9 cellular contexts compared by ENCODE assay signal in the genomic region with DNA sequence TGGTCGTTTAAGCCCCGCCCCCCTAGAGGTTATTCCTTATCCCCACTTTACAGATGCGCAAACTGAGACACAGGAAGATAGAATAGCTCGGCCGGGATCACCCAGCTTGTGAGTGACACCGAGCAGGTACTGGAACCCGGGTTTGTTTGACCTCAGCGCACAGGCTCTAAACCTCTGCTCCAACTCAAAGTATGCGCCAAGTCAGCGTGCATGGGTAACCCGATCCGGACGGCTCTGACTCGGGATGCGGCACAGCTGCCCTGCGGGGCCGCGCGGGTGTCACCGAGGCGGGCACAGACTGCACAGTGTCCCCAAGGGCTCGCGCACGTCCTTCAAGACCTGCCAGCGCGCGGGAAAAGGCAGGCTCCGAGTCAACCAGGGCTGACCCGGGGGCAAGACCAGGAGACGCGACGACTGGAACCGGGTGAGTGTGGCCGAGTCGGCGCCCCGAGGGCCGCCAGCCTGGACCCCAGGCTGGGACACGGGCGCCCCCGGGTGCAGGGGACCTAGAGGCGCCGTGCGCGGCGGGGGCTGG.
DNase-seq lines count a peak whose midpoint lies in the region; ATAC-seq and TF ChIP-seq lines count a peak whose summit lies in the region.
"Had no signal": no experiment of that assay in that cellular context is flagged by ENCODE, and none has a peak within 500 bp of the region (broad histone marks: within the 10 kb centered on the region; RNA-seq: fewer than 3 reads in every experiment).

No MANE protein-coding gene starts in this region.

- peak overlapping the region; percentile 78 for H3K4me3 Mint-ChIP-seq in WTC11

- TF ChIP-seq POLR2A in esophagus muscularis mucosa (IDR thresholded peaks at IDR 0.05; ENCODE audit: low read depth) = no peak

- POLR2A ChIA-PET in WTC11 (lab: Charles Lee) (interaction anchor here (0.6 kb wide), 1 partner anchor 88 kb away, joined by 10 read pairs; no protein-coding TSS in a partner anchor), GM10248 (lab: Yijun Ruan, JAX) (no interaction called here)

- 31% methylated on average over 9 of the region's 46 CpGs for WGBS in esophagus muscularis mucosa

- intact Hi-C loops in esophagus muscularis mucosa (cut with DNase I) = no loop called here

- H3K4me1 ChIP-seq in esophagus muscularis mucosa = peaks cover 14 to 29% (median 27%) of the 10 kb centered on the region in 4 donors

- peaks cover 69% of the 10 kb centered on the region for H3K4me1 Mint-ChIP-seq in WTC11

- no peak for TF ChIP-seq EP300 in esophagus muscularis mucosa (IDR thresholded peaks at IDR 0.05)

- no peak for TF ChIP-seq CTCF in WTC11 (IDR thresholded peaks at IDR 0.05)
- TF ChIP-seq CTCF in esophagus muscularis mucosa (IDR thresholded peaks at IDR 0.05) = no peak
- TF ChIP-seq CTCF in GM10248 (IDR thresholded peaks at IDR 0.05; ENCODE audit: control extremely low read depth, extremely low read depth, low read depth, missing control alignments) = no peak

- H3K4me3 ChIP-seq in esophagus muscularis mucosa (peak overlapping the region; percentile 57 to 71 (median 60)), skin epidermis (peak overlapping the region; percentile 40 to 80 (median 66))

- H3K36me3 Mint-ChIP-seq in WTC11 = no peaks in the 10 kb centered on the region

- CTCF ChIA-PET in WTC11 (lab: Charles Lee) (interaction anchor here (0.6 to 3.7 kb wide), 4 partner anchors 11 to 316 kb away, joined by 3 to 46 read pairs (median 6); no protein-coding TSS in a partner anchor), GM10248 (lab: Yijun Ruan, JAX) (interaction anchor here (1.2 kb wide), 1 partner anchor 14 kb away, joined by 3 read pairs; no protein-coding TSS in a partner anchor)

- H3K27ac Mint-ChIP-seq in WTC11 = no peak overlapping the region

- peak; percentile 64 for DNase-seq in DMS 273 (lab: John Stamatoyannopoulos, UW; ENCODE audit: unreplicated experiment)
- DNase-seq in DMS 273 treated with DMSO at 0.1 percent for 48 hours (lab: John Stamatoyannopoulos, UW) = no peak
- DNase-seq in WTC11 (ENCODE audit: low spot score) = peak; percentile 60
- DNase-seq in esophagus muscularis mucosa (ENCODE audit: extremely low spot score) = no peak
- no peak for DNase-seq in GM10248 (ENCODE audit: extremely low spot score)
- no peak for DNase-seq in GM19238 (ENCODE audit: insufficient read length, low spot score)

- H3K36me3 ChIP-seq in esophagus muscularis mucosa = no peaks in the 10 kb centered on the region

- peak; percentile 1; the same call in 1 of the 2 replicates for ATAC-seq in WTC11
- no peak for ATAC-seq in HG02759 (IDR thresholded peaks at IDR 0.05; ENCODE audit: unreplicated experiment)

- peaks cover 21% of the 10 kb centered on the region for H3K27me3 Mint-ChIP-seq in WTC11 (ENCODE audit: low read depth)

- H3K27ac ChIP-seq in esophagus muscularis mucosa (replicated peaks in 1 of 4) (no peak overlapping the region), skin epidermis (peak overlapping the region in 1 of 21 experiments; percentile 17)
- H3K27ac ChIP-seq: 22Rv1 had no signal

- H3K27me3 ChIP-seq in esophagus muscularis mucosa = peaks cover 0 to 82% (median 14%) of the 10 kb centered on the region in 4 donors

- no peaks in the 10 kb centered on the region for H3K9me3 Mint-ChIP-seq in WTC11

- H3K9me3 ChIP-seq in esophagus muscularis mucosa = no peaks in the 10 kb centered on the region

TF ChIP-seq in WTC11, 78 proteins besides CTCF, POLR2A, EP300 and RAD21:
- TF ChIP-seq SOX15 (CRISPR knock-in tag; IDR thresholded peaks at IDR 0.05) = no peak
- TF ChIP-seq TP53 (CRISPR knock-in tag; IDR thresholded peaks at IDR 0.05) = no peak
- TF ChIP-seq, protein P1, sequence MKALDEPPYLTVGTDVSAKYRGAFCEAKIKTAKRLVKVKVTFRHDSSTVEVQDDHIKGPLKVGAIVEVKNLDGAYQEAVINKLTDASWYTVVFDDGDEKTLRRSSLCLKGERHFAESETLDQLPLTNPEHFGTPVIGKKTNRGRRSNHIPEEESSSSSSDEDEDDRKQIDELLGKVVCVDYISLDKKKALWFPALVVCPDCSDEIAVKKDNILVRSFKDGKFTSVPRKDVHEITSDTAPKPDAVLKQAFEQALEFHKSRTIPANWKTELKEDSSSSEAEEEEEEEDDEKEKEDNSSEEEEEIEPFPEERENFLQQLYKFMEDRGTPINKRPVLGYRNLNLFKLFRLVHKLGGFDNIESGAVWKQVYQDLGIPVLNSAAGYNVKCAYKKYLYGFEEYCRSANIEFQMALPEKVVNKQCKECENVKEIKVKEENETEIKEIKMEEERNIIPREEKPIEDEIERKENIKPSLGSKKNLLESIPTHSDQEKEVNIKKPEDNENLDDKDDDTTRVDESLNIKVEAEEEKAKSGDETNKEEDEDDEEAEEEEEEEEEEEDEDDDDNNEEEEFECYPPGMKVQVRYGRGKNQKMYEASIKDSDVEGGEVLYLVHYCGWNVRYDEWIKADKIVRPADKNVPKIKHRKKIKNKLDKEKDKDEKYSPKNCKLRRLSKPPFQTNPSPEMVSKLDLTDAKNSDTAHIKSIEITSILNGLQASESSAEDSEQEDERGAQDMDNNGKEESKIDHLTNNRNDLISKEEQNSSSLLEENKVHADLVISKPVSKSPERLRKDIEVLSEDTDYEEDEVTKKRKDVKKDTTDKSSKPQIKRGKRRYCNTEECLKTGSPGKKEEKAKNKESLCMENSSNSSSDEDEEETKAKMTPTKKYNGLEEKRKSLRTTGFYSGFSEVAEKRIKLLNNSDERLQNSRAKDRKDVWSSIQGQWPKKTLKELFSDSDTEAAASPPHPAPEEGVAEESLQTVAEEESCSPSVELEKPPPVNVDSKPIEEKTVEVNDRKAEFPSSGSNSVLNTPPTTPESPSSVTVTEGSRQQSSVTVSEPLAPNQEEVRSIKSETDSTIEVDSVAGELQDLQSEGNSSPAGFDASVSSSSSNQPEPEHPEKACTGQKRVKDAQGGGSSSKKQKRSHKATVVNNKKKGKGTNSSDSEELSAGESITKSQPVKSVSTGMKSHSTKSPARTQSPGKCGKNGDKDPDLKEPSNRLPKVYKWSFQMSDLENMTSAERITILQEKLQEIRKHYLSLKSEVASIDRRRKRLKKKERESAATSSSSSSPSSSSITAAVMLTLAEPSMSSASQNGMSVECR (CRISPR knock-in tag; IDR thresholded peaks at IDR 0.05; ENCODE audit: borderline replicate concordance) = 0 out of 2 replicates have a peak, but pooled peaks have one; percentile 10
- TF ChIP-seq ZBTB21 (CRISPR knock-in tag; IDR thresholded peaks at IDR 0.05; ENCODE audit: borderline replicate concordance) = no peak
- TF ChIP-seq TEAD1 (CRISPR knock-in tag; IDR thresholded peaks at IDR 0.05) = no peak
- TF ChIP-seq, protein P2, sequence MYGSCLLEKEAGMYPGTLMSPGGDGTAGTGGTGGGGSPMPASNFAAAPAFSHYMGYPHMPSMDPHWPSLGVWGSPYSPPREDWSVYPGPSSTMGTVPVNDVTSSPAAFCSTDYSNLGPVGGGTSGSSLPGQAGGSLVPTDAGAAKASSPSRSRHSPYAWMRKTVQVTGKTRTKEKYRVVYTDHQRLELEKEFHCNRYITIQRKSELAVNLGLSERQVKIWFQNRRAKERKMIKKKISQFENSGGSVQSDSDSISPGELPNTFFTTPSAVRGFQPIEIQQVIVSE (CRISPR knock-in tag; IDR thresholded peaks at IDR 0.05; ENCODE audit: borderline replicate concordance) = no peak
- no peak for TF ChIP-seq EMX1 (CRISPR knock-in tag; IDR thresholded peaks at IDR 0.05)
- TF ChIP-seq ZNF416 (CRISPR knock-in tag; IDR thresholded peaks at IDR 0.05) = no peak
- TF ChIP-seq, protein P3, sequence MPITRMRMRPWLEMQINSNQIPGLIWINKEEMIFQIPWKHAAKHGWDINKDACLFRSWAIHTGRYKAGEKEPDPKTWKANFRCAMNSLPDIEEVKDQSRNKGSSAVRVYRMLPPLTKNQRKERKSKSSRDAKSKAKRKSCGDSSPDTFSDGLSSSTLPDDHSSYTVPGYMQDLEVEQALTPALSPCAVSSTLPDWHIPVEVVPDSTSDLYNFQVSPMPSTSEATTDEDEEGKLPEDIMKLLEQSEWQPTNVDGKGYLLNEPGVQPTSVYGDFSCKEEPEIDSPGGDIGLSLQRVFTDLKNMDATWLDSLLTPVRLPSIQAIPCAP (CRISPR knock-in tag; IDR thresholded peaks at IDR 0.05) = no peak
- TF ChIP-seq TCF7 (CRISPR knock-in tag; IDR thresholded peaks at IDR 0.05; ENCODE audit: low read depth) = no peak
- TF ChIP-seq ZNF121 (CRISPR knock-in tag; IDR thresholded peaks at IDR 0.05) = no peak
- no peak for TF ChIP-seq ZNF232 (CRISPR knock-in tag; IDR thresholded peaks at IDR 0.05)
- TF ChIP-seq, protein P4, sequence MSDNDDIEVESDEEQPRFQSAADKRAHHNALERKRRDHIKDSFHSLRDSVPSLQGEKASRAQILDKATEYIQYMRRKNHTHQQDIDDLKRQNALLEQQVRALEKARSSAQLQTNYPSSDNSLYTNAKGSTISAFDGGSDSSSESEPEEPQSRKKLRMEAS (CRISPR knock-in tag; IDR thresholded peaks at IDR 0.05) = peak; percentile 41; the same call in 1 of the 2 replicates
- TF ChIP-seq GABPB1 (CRISPR knock-in tag; IDR thresholded peaks at IDR 0.05) = no peak
- no peak for TF ChIP-seq FOXK1 (CRISPR knock-in tag; IDR thresholded peaks at IDR 0.05)
- no peak for TF ChIP-seq SMAD4 (CRISPR knock-in tag; IDR thresholded peaks at IDR 0.05)
- TF ChIP-seq, protein P5, sequence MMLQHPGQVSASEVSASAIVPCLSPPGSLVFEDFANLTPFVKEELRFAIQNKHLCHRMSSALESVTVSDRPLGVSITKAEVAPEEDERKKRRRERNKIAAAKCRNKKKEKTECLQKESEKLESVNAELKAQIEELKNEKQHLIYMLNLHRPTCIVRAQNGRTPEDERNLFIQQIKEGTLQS (CRISPR knock-in tag; conservative IDR thresholded peaks at IDR 0.05) = no peak
- TF ChIP-seq GTF2I (CRISPR knock-in tag; conservative IDR thresholded peaks at IDR 0.05) = peak; percentile 99
- TF ChIP-seq HMGA2 (CRISPR knock-in tag; IDR thresholded peaks at IDR 0.05) = no peak
- no peak for TF ChIP-seq ZNF219 (CRISPR knock-in tag; IDR thresholded peaks at IDR 0.05; ENCODE audit: borderline replicate concordance)

Comparison
In these comparisons a context has a peak if more than half of its experiments do, and no peak if none do; other contexts are left out.
1. DNase-seq: peak in DMS 273 (single experiment) and WTC11 (single experiment); none in DMS 273 treated with DMSO at 0.1 percent for 48 hours (single experiment), esophagus muscularis mucosa (single experiment), GM10248 (single experiment) and GM19238 (single experiment).